ENCODE assay signal across 27 cellular contexts in genomic region chrX:25278341-25278740, GRCh38.
DNase-seq lines count a peak whose midpoint lies in the region; ATAC-seq, FAIRE-seq and TF ChIP-seq lines count a peak whose summit lies in the region.
"Had no signal": no experiment of that assay in that cellular context is flagged by ENCODE, and none has a peak within 500 bp of the region (broad histone marks: within the 10 kb centered on the region; RNA-seq: fewer than 3 reads in every experiment).

No MANE protein-coding gene starts in this region.

- no peak overlapping the region for H3K9ac ChIP-seq in astrocyte (ENCODE audit: low read length)
- H3K9ac ChIP-seq: BLaER1 treated with 17β-estradiol and CSF1 and Interleukin-3, amounts not matched to agents 10 nM and 100 nM had no signal

- H3K27me3 Mint-ChIP-seq in astrocyte (ENCODE audit: low read depth, unreplicated experiment), result no peaks in the 10 kb centered on the region
- H3K27me3 Mint-ChIP-seq in natural killer cell treated with Interleukin-12 subunit alpha and Interleukin-12 subunit beta and Interleukin-15 and Interleukin-18, amount 100 ng/mL, for 72 hours, result peaks cover 0 to 4% of the 10 kb centered on the region in 2 donors
- H3K27me3 Mint-ChIP-seq: B cell; CD4-positive, alpha-beta T cell had no signal

- no peaks in the 10 kb centered on the region for H3K4me1 Mint-ChIP-seq in astrocyte (ENCODE audit: low read depth, unreplicated experiment)
- no peaks in the 10 kb centered on the region for H3K4me1 Mint-ChIP-seq in natural killer cell treated with Interleukin-12 subunit alpha and Interleukin-12 subunit beta and Interleukin-15 and Interleukin-18, amount 100 ng/mL, for 72 hours (ENCODE audit: low read depth in 2 of 2)
- H3K4me1 Mint-ChIP-seq: B cell had no signal

- peak; percentile 36 to 94 for DNase-seq in HAP-1 (ENCODE audit: low spot score in 2 of 2)
- no peak for DNase-seq in astrocyte (ENCODE audit: low read depth)
- DNase-seq in pancreas, result no peak
- no peak for DNase-seq in NCI-H2227 (lab: John Stamatoyannopoulos, UW; ENCODE audit: unreplicated experiment)
- DNase-seq in natural killer cell treated with Interleukin-12 subunit alpha and Interleukin-12 subunit beta and Interleukin-15 and Interleukin-18, amount 100 ng/mL, for 72 hours (ENCODE audit: low spot score), result no peak
- no peak for DNase-seq in activated CD4-positive, alpha-beta T cell treated with anti-CD3 and anti-CD28 coated beads for 1 hour
- DNase-seq: AML-193; Caco-2; Calu3; CD4-positive, alpha-beta T cell; CD8-positive, alpha-beta T cell; DMS 273 treated with DMSO at 0.1 percent for 48 hours; DMS153; DMS53; DMS79; DND-41; EL; GDM1 had no signal

- no peaks in the 10 kb centered on the region for H3K36me3 Mint-ChIP-seq in astrocyte (ENCODE audit: low read depth, unreplicated experiment)
- no peaks in the 10 kb centered on the region for H3K36me3 Mint-ChIP-seq in natural killer cell treated with Interleukin-12 subunit alpha and Interleukin-12 subunit beta and Interleukin-15 and Interleukin-18, amount 100 ng/mL, for 72 hours
- H3K36me3 Mint-ChIP-seq: CD8-positive, alpha-beta T cell had no signal

- H3K9me3 ChIP-seq in HAP-1 (no peaks in the 10 kb centered on the region), astrocyte (ENCODE audit: insufficient read depth, low read depth, low read length) (no peaks in the 10 kb centered on the region), pancreas (no peaks in the 10 kb centered on the region)
- H3K9me3 ChIP-seq: A549, Caco-2 had no signal

- ATAC-seq in pancreas, result no peak
- no peak for ATAC-seq in natural killer cell treated with Interleukin-12 subunit alpha and Interleukin-12 subunit beta and Interleukin-15 and Interleukin-18, amount 100 ng/mL, for 72 hours
- ATAC-seq: A549; CD8-positive, alpha-beta T cell; GM12878 had no signal

- FAIRE-seq in astrocyte (lab: Jason Lieb, UNC), result peak; percentile 75
- peak; percentile 34 for FAIRE-seq in pancreas (lab: Jason Lieb, UNC)
- FAIRE-seq: A549, GM12878, GM12892, GM18507, GM19239 had no signal

- H3K79me2 ChIP-seq in astrocyte (ENCODE audit: insufficient read depth, low read length), result no peaks in the 10 kb centered on the region

- H3K27ac Mint-ChIP-seq in astrocyte (ENCODE audit: unreplicated experiment), result no peak overlapping the region
- H3K27ac Mint-ChIP-seq in natural killer cell treated with Interleukin-12 subunit alpha and Interleukin-12 subunit beta and Interleukin-15 and Interleukin-18, amount 100 ng/mL, for 72 hours, result no peak overlapping the region
- H3K27ac Mint-ChIP-seq: B cell; CD4-positive, alpha-beta T cell; CD8-positive, alpha-beta T cell had no signal

- no peak overlapping the region for H2AFZ ChIP-seq in astrocyte (ENCODE audit: low read depth, low read length)

- no peaks in the 10 kb centered on the region; the same call in 1 of the 2 replicates for H3K27me3 ChIP-seq in HAP-1 (ENCODE audit: low read depth)
- H3K27me3 ChIP-seq in astrocyte (ENCODE audit: insufficient read depth, low read length), result no peaks in the 10 kb centered on the region
- H3K27me3 ChIP-seq in pancreas, result peaks cover 0 to 2% (median 0%) of the 10 kb centered on the region in 4 donors

- no peak overlapping the region for H3K4me3 ChIP-seq in HAP-1
- no peak overlapping the region for H3K4me3 ChIP-seq in astrocyte (ENCODE audit: insufficient read depth, low read depth, low read length)
- H3K4me3 ChIP-seq in pancreas, result no peak overlapping the region
- H3K4me3 ChIP-seq: A549; BLaER1 treated with 17β-estradiol and CSF1 and Interleukin-3, amounts not matched to agents 10 nM and 100 nM; GM12878 had no signal

- TF ChIP-seq CTCF in astrocyte (IDR thresholded peaks at IDR 0.05; ENCODE audit: insufficient read depth, low read depth, low read length) (no peak), pancreas (IDR thresholded peaks at IDR 0.05) (no peak)

- H3K4me2 ChIP-seq in astrocyte (ENCODE audit: low read length), result no peak overlapping the region
- H3K4me2 ChIP-seq: A549; BLaER1 treated with 17β-estradiol and CSF1 and Interleukin-3, amounts not matched to agents 10 nM and 100 nM had no signal

- H3K27ac ChIP-seq in astrocyte (ENCODE audit: low read depth, low read length) (no peak overlapping the region), pancreas (no peak overlapping the region)
- H3K27ac ChIP-seq: 22Rv1; A549; BLaER1 treated with 17β-estradiol and CSF1 and Interleukin-3, amounts not matched to agents 10 nM and 100 nM; C4-2B had no signal

- intact Hi-C loops in pancreas (cut with DNase I), result no loop called here

- H3K9me3 Mint-ChIP-seq in astrocyte (ENCODE audit: unreplicated experiment), result no peaks in the 10 kb centered on the region
- H3K9me3 Mint-ChIP-seq in natural killer cell treated with Interleukin-12 subunit alpha and Interleukin-12 subunit beta and Interleukin-15 and Interleukin-18, amount 100 ng/mL, for 72 hours, result no peaks in the 10 kb centered on the region
- H3K9me3 Mint-ChIP-seq: CD4-positive, alpha-beta T cell; CD8-positive, alpha-beta T cell had no signal

- H3K4me1 ChIP-seq in HAP-1 (peaks cover 10% of the 10 kb centered on the region), astrocyte (ENCODE audit: insufficient read depth, low read length) (no peaks in the 10 kb centered on the region), pancreas (no peaks in the 10 kb centered on the region)
- H3K4me1 ChIP-seq: A549; BLaER1 treated with 17β-estradiol and CSF1 and Interleukin-3, amounts not matched to agents 10 nM and 100 nM; Caco-2 had no signal

- H4K20me1 ChIP-seq in astrocyte (ENCODE audit: insufficient read depth, low read length), result no peaks in the 10 kb centered on the region
- H4K20me1 ChIP-seq: BLaER1 treated with 17β-estradiol and CSF1 and Interleukin-3, amounts not matched to agents 10 nM and 100 nM had no signal

- H3K36me3 ChIP-seq in HAP-1 (replicated peaks), result no peaks in the 10 kb centered on the region
- no peaks in the 10 kb centered on the region for H3K36me3 ChIP-seq in astrocyte (ENCODE audit: insufficient read depth, low read length)
- no peaks in the 10 kb centered on the region for H3K36me3 ChIP-seq in pancreas
- H3K36me3 ChIP-seq: BLaER1 treated with 17β-estradiol and CSF1 and Interleukin-3, amounts not matched to agents 10 nM and 100 nM had no signal

- H3K4me3 Mint-ChIP-seq in astrocyte (ENCODE audit: unreplicated experiment), result no peak overlapping the region
- H3K4me3 Mint-ChIP-seq in natural killer cell treated with Interleukin-12 subunit alpha and Interleukin-12 subunit beta and Interleukin-15 and Interleukin-18, amount 100 ng/mL, for 72 hours, result no peak overlapping the region
- H3K4me3 Mint-ChIP-seq: B cell; CD4-positive, alpha-beta T cell; CD8-positive, alpha-beta T cell had no signal

- in situ Hi-C loops in HAP-1 (cut with MboI; ENCODE audit: low sequenced_read_pairs), result no loop called here

Comparison
In these comparisons a context has a peak if more than half of its experiments do, and no peak if none do; other contexts are left out.
1. DNase-seq: peak in HAP-1 (2 of 2); none in astrocyte (single experiment), pancreas (0 of 6), NCI-H2227 (single experiment), natural killer cell treated with Interleukin-12 subunit alpha and Interleukin-12 subunit beta and Interleukin-15 and Interleukin-18, amount 100 ng/mL, for 72 hours (single experiment) and activated CD4-positive, alpha-beta T cell treated with anti-CD3 and anti-CD28 coated beads for 1 hour (single experiment).